ENCODE assay signal across 8 cellular contexts in the genomic region with DNA sequence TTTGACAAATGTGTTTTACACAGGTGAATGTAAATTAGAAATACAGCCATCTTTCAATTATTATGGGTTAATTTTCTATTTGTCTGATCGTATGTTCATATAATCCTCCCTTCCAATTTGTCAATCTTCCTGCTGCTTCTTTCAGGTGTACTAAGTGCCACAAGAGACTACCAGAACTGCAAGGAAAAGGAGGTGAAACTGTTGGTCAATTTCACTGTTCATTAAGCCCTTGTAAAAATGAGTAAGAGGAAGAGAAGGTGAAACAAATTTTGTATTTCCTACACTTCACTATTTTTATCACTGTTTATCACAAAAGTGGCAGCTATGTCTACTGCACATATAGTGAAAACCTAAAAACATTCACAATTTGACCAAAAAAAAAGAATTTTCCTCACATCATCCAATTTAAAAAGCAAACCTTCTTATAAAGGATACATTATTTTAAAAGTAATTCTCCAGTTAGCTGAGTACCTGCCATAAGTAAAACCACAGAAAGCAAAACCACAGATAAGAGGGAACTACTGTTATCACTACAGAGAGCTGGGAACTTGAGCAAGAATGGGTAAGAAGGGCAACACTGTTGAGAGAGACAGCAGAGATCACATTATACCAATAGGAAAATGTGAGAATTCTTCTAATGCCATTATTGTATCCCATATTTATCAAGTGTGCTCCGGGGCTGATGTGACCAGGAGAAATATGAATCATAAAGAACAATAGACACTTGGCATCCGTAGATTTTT.
DNase-seq lines count a peak whose midpoint lies in the region; ATAC-seq lines count a peak whose summit lies in the region.

No MANE protein-coding gene starts in this region.

- DNase-seq in AML-193 (lab: John Stamatoyannopoulos, UW) (peak; percentile 7 to 37), SKM-1 treated with dmso at 0.1 percent for 144 hours (lab: John Stamatoyannopoulos, UW; ENCODE audit: unreplicated experiment) (peak; percentile 62), COLO668 (lab: John Stamatoyannopoulos, UW; ENCODE audit: unreplicated experiment) (no peak), SK-N-DZ (ENCODE audit: low spot score) (no peak), SHP77 (lab: John Stamatoyannopoulos, UW) (no peak), NCI-H345 treated with DMSO at 0.1 percent for 48 hours (lab: John Stamatoyannopoulos, UW; ENCODE audit: unreplicated experiment) (no peak)

- peak; percentile 95 for ATAC-seq in GM19397 (IDR thresholded peaks at IDR 0.05; ENCODE audit: unreplicated experiment)
- ATAC-seq in HG03139 (IDR thresholded peaks at IDR 0.05; ENCODE audit: unreplicated experiment), result peak; percentile 96

Comparison
In these comparisons a context has a peak if more than half of its experiments do, and no peak if none do; other contexts are left out.
1. DNase-seq: peak in AML-193 (2 of 2) and SKM-1 treated with dmso at 0.1 percent for 144 hours (single experiment); none in COLO668 (single experiment), SK-N-DZ (single experiment), SHP77 (0 of 2) and NCI-H345 treated with DMSO at 0.1 percent for 48 hours (single experiment).